ENCODE assay signal across 8 cellular contexts in genomic region chr5:39217365-39218281, GRCh38. TPM values are rescaled to one million over a fixed set of nuclear protein-coding genes. Genes with fewer than 3 reads are reported as not detected.
A peak's percentile ranks its signal among the peaks of the same experiment; 100 is the strongest.
DNase-seq lines count a peak whose midpoint lies in the region; ATAC-seq and TF ChIP-seq lines count a peak whose summit lies in the region.

No MANE protein-coding gene starts in this region.

- DNase-seq in GM04504 (ENCODE audit: low read depth) (peak; percentile 58), HCT116 (ENCODE audit: low read depth, low spot score) (peak; percentile 71), NAMALWA (ENCODE audit: low spot score) (peak; percentile 76), glomerular visceral epithelial cell (ENCODE audit: extremely low spot score) (peak; percentile 75), uterus (peak; percentile 82 to 90)

- H4K20me1 ChIP-seq in HCT116 (ENCODE audit: insufficient read depth), result no peaks in the 10 kb centered on the region

- TF ChIP-seq RAD21 in HCT116 (IDR thresholded peaks at IDR 0.05; ENCODE audit: low read depth), result peak; percentile 79

- POLR2A ChIA-PET in HCT116 (lab: Charles Lee), result no interaction called here

- H3K27me3 ChIP-seq in HCT116 (ENCODE audit: insufficient read depth, low read length) (no peaks in the 10 kb centered on the region), parathyroid adenoma (ENCODE audit: control insufficient read depth, insufficient read depth, low read length) (no peaks in the 10 kb centered on the region), uterus (no peaks in the 10 kb centered on the region)

- no peak overlapping the region for H3K9ac ChIP-seq in HCT116 (ENCODE audit: low read length)
- no peak overlapping the region for H3K9ac ChIP-seq in parathyroid adenoma

- no peak overlapping the region for H3K27ac ChIP-seq in HCT116 (ENCODE audit: low read depth, low read length)
- no peak overlapping the region for H3K27ac ChIP-seq in parathyroid adenoma
- H3K27ac ChIP-seq in uterus, result peak overlapping the region; percentile 70 to 81

- H3K4me1 Mint-ChIP-seq in activated naive CD4-positive, alpha-beta T cell treated with anti-CD3 and anti-CD28 coated beads, Interleukin-2, amount 50 U/mL, for 24 hours, result peaks cover 86% of the 10 kb centered on the region

- no peak overlapping the region for H3K4me3 ChIP-seq in HCT116 (replicated peaks in 1 of 2; ENCODE audit: low read depth in 1 of 2, low read length in 2 of 2)
- no peak overlapping the region for H3K4me3 ChIP-seq in parathyroid adenoma (ENCODE audit: low read depth, low read length)
- no peak overlapping the region for H3K4me3 ChIP-seq in uterus

- H3K36me3 Mint-ChIP-seq in activated naive CD4-positive, alpha-beta T cell treated with anti-CD3 and anti-CD28 coated beads, Interleukin-2, amount 50 U/mL, for 24 hours, result peaks cover under 1% of the 10 kb centered on the region

- TF ChIP-seq CTCF in HCT116 (IDR thresholded peaks at IDR 0.05 in 2 of 3, conservative IDR thresholded peaks at IDR 0.05 in 1 of 3; ENCODE audit: borderline replicate concordance in 1 of 3, insufficient read depth in 1 of 3, low read depth in 2 of 3, low read length in 2 of 3) (peak; percentile 61 to 96 (median 95); a peak in 5 of 6 replicates), parathyroid adenoma (IDR thresholded peaks at IDR 0.05) (peak; percentile 87), uterus (IDR thresholded peaks at IDR 0.05) (peak; percentile 94 to 98 (median 95))

- H3K27ac Mint-ChIP-seq in activated naive CD4-positive, alpha-beta T cell treated with anti-CD3 and anti-CD28 coated beads, Interleukin-2, amount 50 U/mL, for 24 hours, result peak overlapping the region; percentile 97

- CTCF ChIA-PET in HCT116 (lab: Charles Lee), result interaction anchor here (0.6 to 2.9 kb wide), 20 partner anchors 8 to 360 kb away, joined by 3 to 28 read pairs (median 4); no protein-coding TSS in a partner anchor

- H3K9me3 ChIP-seq in HCT116 (ENCODE audit: control insufficient read depth in 1 of 2, insufficient read depth in 1 of 2, low read depth in 1 of 2, low read length in 2 of 2) (no peaks in the 10 kb centered on the region), parathyroid adenoma (ENCODE audit: control insufficient read depth, low read length) (no peaks in the 10 kb centered on the region), uterus (no peaks in the 10 kb centered on the region)

- H3K27me3 Mint-ChIP-seq in activated naive CD4-positive, alpha-beta T cell treated with anti-CD3 and anti-CD28 coated beads, Interleukin-2, amount 50 U/mL, for 24 hours, result no peaks in the 10 kb centered on the region

- H3K4me2 ChIP-seq in HCT116 (ENCODE audit: low read length) (peak overlapping the region; percentile 8; the same call in 1 of the 2 replicates), parathyroid adenoma (ENCODE audit: low read length) (no peak overlapping the region)

- no peaks in the 10 kb centered on the region for H3K9me3 Mint-ChIP-seq in activated naive CD4-positive, alpha-beta T cell treated with anti-CD3 and anti-CD28 coated beads, Interleukin-2, amount 50 U/mL, for 24 hours

- H3K4me3 Mint-ChIP-seq in activated naive CD4-positive, alpha-beta T cell treated with anti-CD3 and anti-CD28 coated beads, Interleukin-2, amount 50 U/mL, for 24 hours, result peak overlapping the region; percentile 87

- no peaks in the 10 kb centered on the region for H3K79me2 ChIP-seq in HCT116 (ENCODE audit: insufficient read depth, low read length)
- no peaks in the 10 kb centered on the region for H3K79me2 ChIP-seq in parathyroid adenoma

- ATAC-seq in HCT116, result peak; percentile 79
- peak; percentile 94 for ATAC-seq in SK-N-SH treated with all-trans-retinoic acid at 6 μM for 48 hours

- intact Hi-C loops in HCT116 (cut with micrococcal nuclease), result loop anchor here (2.0 to 10.0 kb wide), 5 partner anchors 65 to 1517 kb away; no protein-coding TSS in a partner anchor
- intact Hi-C loops in uterus (cut with DNase I; ENCODE audit: low total_unique reads), result no loop called here

- BruUV-seq in HCT116 (replicated peaks; lab: Mats Ljungman, UMichigan), result no TSS peak

- H3K9me2 ChIP-seq in HCT116 (ENCODE audit: insufficient read depth), result no peaks in the 10 kb centered on the region

- RAD21 ChIA-PET in HCT116 (lab: Charles Lee; ENCODE audit: low non-redundant PET in 1 of 2, low total read pairs in 2 of 2, uncharacterized antibody in 2 of 2, unreplicated experiment in 2 of 2), result interaction anchor here (0.5 to 1.9 kb wide), 4 partner anchors 37 to 330 kb away, joined by 3 to 5 read pairs (median 4); no protein-coding TSS in a partner anchor

- TF ChIP-seq POLR2A in HCT116 (IDR thresholded peaks at IDR 0.05; ENCODE audit: borderline replicate concordance, extremely low read depth, insufficient read depth, insufficient read length) (no peak), uterus (IDR thresholded peaks at IDR 0.05) (no peak)

- no peaks in the 10 kb centered on the region for H3K36me3 ChIP-seq in HCT116 (ENCODE audit: control insufficient read depth in 1 of 2, insufficient read depth in 2 of 2, low read length in 2 of 2)
- H3K36me3 ChIP-seq in parathyroid adenoma (ENCODE audit: control insufficient read depth, insufficient read depth, low read length), result no peaks in the 10 kb centered on the region
- H3K36me3 ChIP-seq in uterus, result no peaks in the 10 kb centered on the region

- H2AFZ ChIP-seq in HCT116 (ENCODE audit: low read depth, low read length, poor library complexity, severe bottlenecking) (no peak overlapping the region), parathyroid adenoma (no peak overlapping the region)

- no peaks in the 10 kb centered on the region for H3K4me1 ChIP-seq in HCT116 (ENCODE audit: control insufficient read depth in 1 of 2, insufficient read depth in 2 of 2, low read length in 2 of 2)
- no peaks in the 10 kb centered on the region for H3K4me1 ChIP-seq in parathyroid adenoma
- peaks cover 0 to 7% of the 10 kb centered on the region in 2 donors for H3K4me1 ChIP-seq in uterus

TF ChIP-seq in HCT116, 20 proteins besides CTCF, POLR2A, EP300 and RAD21:
- TF ChIP-seq EGR1 (IDR thresholded peaks at IDR 0.05; ENCODE audit: low read depth) (no peak), ELF1 (IDR thresholded peaks at IDR 0.05; ENCODE audit: borderline replicate concordance, low read depth) (no peak), POLR2AphosphoS5 (IDR thresholded peaks at IDR 0.05; ENCODE audit: low read depth, low read length) (no peak), CBX3 (IDR thresholded peaks at IDR 0.05; ENCODE audit: low read depth) (0 out of 2 replicates have a peak, but pooled peaks have one; percentile 40), TCF7L2 (IDR thresholded peaks at IDR 0.05; ENCODE audit: borderline replicate concordance, extremely low read depth, insufficient read depth, insufficient read length) (peak; percentile 100), CEBPB (IDR thresholded peaks at IDR 0.05; ENCODE audit: low read depth) (0 out of 2 replicates have a peak, but pooled peaks have one; percentile 11)
TF ChIP-seq in HCT116: peak in this region for 3.

TF ChIP-seq in SK-N-SH treated with all-trans-retinoic acid at 6 μM for 48 hours, 23 proteins besides CTCF, POLR2A, EP300 and RAD21:
- no peak for TF ChIP-seq ZNF8 (CRISPR knock-in tag; IDR thresholded peaks at IDR 0.05)
- TF ChIP-seq BACH2 (CRISPR knock-in tag; IDR thresholded peaks at IDR 0.05; ENCODE audit: borderline replicate concordance), result no peak
- TF ChIP-seq SNAI2 (CRISPR knock-in tag; IDR thresholded peaks at IDR 0.05), result no peak
- TF ChIP-seq ZFP30 (CRISPR knock-in tag; IDR thresholded peaks at IDR 0.05), result no peak

RNA-seq across cellular contexts. Expression of gene FYB1, which starts 1.7 kb away (rescaled TPM):
- total RNA-seq in HCT116 (2021; ENCODE audit: unreplicated experiment) (0.42 TPM), uterus (10 to 100 TPM in 1 of 4 donors, 1 to 10 TPM in 3; 1.8 to 16.5 (median 4.8) TPM)
- not detected in 2 replicates for polyA plus RNA-seq in HCT116 (2012)

Comparison
In these comparisons a context has a peak if more than half of its experiments do, and no peak if none do; other contexts are left out.
1. H3K27ac ChIP-seq: peak in uterus (2 of 2); none in HCT116 (single experiment) and parathyroid adenoma (single experiment).
2. Peak in every context shown above with its lines, with median percentiles within 50 percentile points of each other: DNase-seq and CTCF ChIP-seq.